ENCODE assay signal across 7 cellular contexts in genomic region chr6:32943864-32944263, GRCh38. TPM values are rescaled to one million over a fixed set of nuclear protein-coding genes. Genes with fewer than 3 reads are reported as not detected.
A peak's percentile ranks its signal among the peaks of the same experiment; 100 is the strongest.
DNase-seq lines count a peak whose midpoint lies in the region; ATAC-seq and TF ChIP-seq lines count a peak whose summit lies in the region.

No MANE protein-coding gene starts in this region.

- H3K4me3 Mint-ChIP-seq in T-helper 17 cell (peak overlapping the region; percentile 84), natural killer cell (peak overlapping the region; percentile 69)

- H3K27ac Mint-ChIP-seq in T-helper 17 cell, result peak overlapping the region; percentile 84
- H3K27ac Mint-ChIP-seq in natural killer cell, result peak overlapping the region; percentile 92 to 98

- H3K27me3 ChIP-seq in GM06990 (replicated peaks; ENCODE audit: control insufficient read depth, insufficient read depth, low read length), result no peaks in the 10 kb centered on the region

- H3K36me3 ChIP-seq in GM06990 (ENCODE audit: control insufficient read depth, insufficient read depth, low read length), result no peaks in the 10 kb centered on the region; the same call in 1 of the 2 replicates

- DNase-seq in GM06990 (ENCODE audit: extremely low read depth, insufficient read length) (no peak), T-helper 17 cell (no peak), natural killer cell (no peak), Right ventricle myocardium superior (no peak)
- DNase-seq in effector CD8-positive, alpha-beta T cell (lab: John Stamatoyannopoulos, UW), result no peak

- H3K9me3 ChIP-seq in T-helper 17 cell (ENCODE audit: control insufficient read depth, low read length, poor library complexity, severe bottlenecking), result no peaks in the 10 kb centered on the region

- ATAC-seq in HG03097 (IDR thresholded peaks at IDR 0.05; ENCODE audit: low FRiP score, unreplicated experiment), result peak; percentile 2
- no peak for ATAC-seq in T-helper 17 cell
- no peak for ATAC-seq in natural killer cell
- no peak for ATAC-seq in HG03159 (IDR thresholded peaks at IDR 0.05; ENCODE audit: unreplicated experiment)
- no peak for ATAC-seq in Right ventricle myocardium superior (ENCODE audit: poor library complexity)

- no peak for TF ChIP-seq CTCF in GM06990 (IDR thresholded peaks at IDR 0.05; ENCODE audit: insufficient read depth, low read length, poor library complexity, severe bottlenecking)
- TF ChIP-seq CTCF in natural killer cell (IDR thresholded peaks at IDR 0.05), result no peak

- H3K4me3 ChIP-seq in GM06990 (replicated peaks; ENCODE audit: low read depth, low read length), result peak overlapping the region; percentile 55

- H3K36me3 Mint-ChIP-seq in T-helper 17 cell (ENCODE audit: low read depth) (no peaks in the 10 kb centered on the region), natural killer cell (no peaks in the 10 kb centered on the region)

- intact Hi-C loops in natural killer cell (cut with micrococcal nuclease) (loop anchor here (5.0 to 10.0 kb wide), 2 partner anchors 52 to 259 kb away; no protein-coding TSS in a partner anchor), Right ventricle myocardium superior (cut with DNase I) (no loop called here)

- peaks cover 52% of the 10 kb centered on the region for H3K4me1 Mint-ChIP-seq in T-helper 17 cell
- peaks cover 61 to 62% of the 10 kb centered on the region in 2 donors for H3K4me1 Mint-ChIP-seq in natural killer cell

- no peaks in the 10 kb centered on the region for H3K27me3 Mint-ChIP-seq in T-helper 17 cell
- H3K27me3 Mint-ChIP-seq in natural killer cell (ENCODE audit: low read depth in 2 of 2), result no peaks in the 10 kb centered on the region

- H3K9me3 Mint-ChIP-seq in natural killer cell, result no peaks in the 10 kb centered on the region

RNA-seq across cellular contexts. Expression of gene HLA-DMB, which starts 3.0 kb away (rescaled TPM):
- total RNA-seq in T-helper 17 cell, result 10 to 100 TPM; 11.1 to 23.3 TPM
- 10 to 100 TPM; 19.5 to 28.1 (median 23.0) TPM for total RNA-seq in natural killer cell
- total RNA-seq in Right ventricle myocardium superior, result 10.4 TPM

RNA-seq across cellular contexts. Expression of gene HLA-DMA, which starts 9.0 kb away (rescaled TPM):
- total RNA-seq in T-helper 17 cell (10 to 100 TPM; 20.9 to 23.4 TPM), natural killer cell (10 to 100 TPM; 39.2 to 57.5 (median 48.1) TPM), Right ventricle myocardium superior (16.3 TPM)

RNA-seq across cellular contexts. Expression of gene BRD2, which starts 24.5 kb away (rescaled TPM):
- total RNA-seq in T-helper 17 cell (100 to 1,000 TPM; 409 to 459 TPM), natural killer cell (100 to 1,000 TPM; 653 to 886 (median 714) TPM), Right ventricle myocardium superior (62.6 TPM)
